35 cellular contexts compared by ENCODE assay signal in genomic region chr19:39607561-39607960, GRCh38. TPM values are rescaled to one million over a fixed set of nuclear protein-coding genes. Genes with fewer than 3 reads are reported as not detected.
"Had no signal": no experiment of that assay in that cellular context is flagged by ENCODE, and none has a peak within 500 bp of the region (broad histone marks: within the 10 kb centered on the region; RNA-seq: fewer than 3 reads in every experiment).

No MANE protein-coding gene starts in this region.

- H3K27ac ChIP-seq: colonic mucosa, epithelial cell of prostate, esophagus squamous epithelium, gastrocnemius medialis, heart right ventricle, left lung, lower lobe of right lung had no signal

- H3K9me3 Mint-ChIP-seq: dendritic cell treated with granulocyte-macrophage colony-stimulating factor and Interleukin-4, amounts not matched to agents 40 ng/mL and 50 ng/mL, for 4 days; effector memory CD8-positive, alpha-beta T cell had no signal

- H3K4me1 Mint-ChIP-seq: endodermal cell, mesothelial cell of epicardium, naive B cell had no signal

- H3K36me3 Mint-ChIP-seq: mesothelial cell of epicardium had no signal

- FAIRE-seq: endometrium, islet of Langerhans, keratinocyte had no signal

- H3K36me3 ChIP-seq: colonic mucosa, esophagus squamous epithelium, gastrocnemius medialis, heart right ventricle, left lung, lower lobe of right lung had no signal

- H3K4me3 ChIP-seq: colonic mucosa, esophagus squamous epithelium, gastrocnemius medialis, heart right ventricle, left lung, lower lobe of right lung, mucosa of descending colon had no signal

- DNase-seq: colonic mucosa; cortex of kidney; effector CD8-positive, alpha-beta T cell; effector memory CD8-positive, alpha-beta T cell; endodermal cell; erythroblast; esophagus squamous epithelium; foreskin fibroblast; foreskin melanocyte; gastrocnemius medialis; glutamatergic neuron; head of caudate nucleus; heart right ventricle; hippocampal formation; left cardiac atrium; left lung; left ventricle myocardium superior; lower lobe of right lung; mesenchymal stem cell; mucosa of descending colon; naive B cell had no signal

- H3K4me3 Mint-ChIP-seq: dendritic cell treated with granulocyte-macrophage colony-stimulating factor and Interleukin-4, amounts not matched to agents 40 ng/mL and 50 ng/mL, for 4 days; effector memory CD8-positive, alpha-beta T cell; endodermal cell; mesothelial cell of epicardium; naive B cell had no signal

- H3K27ac Mint-ChIP-seq: dendritic cell treated with granulocyte-macrophage colony-stimulating factor and Interleukin-4, amounts not matched to agents 40 ng/mL and 50 ng/mL, for 4 days; effector memory CD8-positive, alpha-beta T cell; endodermal cell; mesothelial cell of epicardium; naive B cell had no signal

- H3K4me1 ChIP-seq: colonic mucosa, esophagus squamous epithelium, gastrocnemius medialis, heart right ventricle, left lung, lower lobe of right lung had no signal

- ATAC-seq: effector memory CD8-positive, alpha-beta T cell; esophagus mucosa; gastrocnemius medialis; heart right ventricle; left cardiac atrium; left lung; left ventricle myocardium superior; lower lobe of right lung; mucosa of descending colon had no signal

- H3K27me3 ChIP-seq: colonic mucosa, gastrocnemius medialis had no signal

- H3K9me3 ChIP-seq: colonic mucosa, esophagus squamous epithelium, gastrocnemius medialis, heart right ventricle, left lung, lower lobe of right lung, mucosa of descending colon had no signal

RNA-seq across cellular contexts. Expression of gene LGALS13, which starts 5.2 kb away (rescaled TPM):
- total RNA-seq: colonic mucosa, dermis microvascular lymphatic vessel endothelial cell, endodermal cell, esophagus mucosa, esophagus squamous epithelium, gastrocnemius medialis, glomerular endothelial cell, heart right ventricle, kidney epithelial cell, left cardiac atrium, left lung, left ventricle myocardium superior, lower leg skin, lower lobe of right lung, lung microvascular endothelial cell, mesenteric fat pad, mesothelial cell of epicardium, mucosa of descending colon, myocyte had no signal
- polyA plus RNA-seq: heart right ventricle, keratinocyte had no signal

RNA-seq across cellular contexts. Expression of gene LGALS16, which starts 48.2 kb away (rescaled TPM):
- total RNA-seq: colonic mucosa, dermis microvascular lymphatic vessel endothelial cell, endodermal cell, esophagus mucosa, esophagus squamous epithelium, gastrocnemius medialis, glomerular endothelial cell, heart right ventricle, kidney epithelial cell, left cardiac atrium, left lung, left ventricle myocardium superior, lower leg skin, lower lobe of right lung, lung microvascular endothelial cell, mesenteric fat pad, mesothelial cell of epicardium, mucosa of descending colon, myocyte had no signal
- polyA plus RNA-seq: heart right ventricle, keratinocyte had no signal
